ENCODE assay signal across 10 cellular contexts in the genomic region with DNA sequence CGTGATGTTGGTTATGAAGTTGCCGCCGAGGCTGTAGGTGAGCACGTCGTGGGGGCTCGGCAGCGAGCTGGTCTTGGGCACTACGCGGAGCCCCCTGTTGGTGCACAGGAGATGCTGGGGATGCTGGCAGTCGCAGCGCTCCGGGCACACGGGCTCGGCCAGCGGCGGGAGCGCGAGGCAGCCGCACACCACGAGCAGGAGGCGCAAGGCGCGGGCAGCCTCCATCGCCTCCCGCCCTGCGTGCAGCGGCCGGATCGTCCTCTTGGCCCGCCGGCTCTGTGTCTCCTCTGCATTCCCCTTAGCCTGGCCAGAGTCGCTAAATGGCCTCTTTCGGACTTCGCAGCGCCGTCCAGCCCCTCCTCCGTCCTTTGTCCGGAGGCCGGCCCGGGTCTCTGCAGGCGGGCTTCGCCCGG. TPM values are rescaled to one million over a fixed set of nuclear protein-coding genes. Genes with fewer than 3 reads are reported as not detected.
DNase-seq lines count a peak whose midpoint lies in the region; ATAC-seq and TF ChIP-seq lines count a peak whose summit lies in the region.
"Had no signal": no experiment of that assay in that cellular context is flagged by ENCODE, and none has a peak within 500 bp of the region (broad histone marks: within the 10 kb centered on the region; RNA-seq: fewer than 3 reads in every experiment).

No MANE protein-coding gene starts in this region.

- no peak for TF ChIP-seq CTCF in fibroblast of the aortic adventitia (IDR thresholded peaks at IDR 0.05; ENCODE audit: insufficient read depth, low read length)
- no peak for TF ChIP-seq CTCF in omental fat pad (IDR thresholded peaks at IDR 0.05)

- no peak overlapping the region for H3K27ac ChIP-seq in BLaER1

- DNase-seq in NCI-H748 treated with DMSO at 0.1 percent for 48 hours (lab: John Stamatoyannopoulos, UW) (peak; percentile 37), fibroblast of the aortic adventitia (ENCODE audit: low read depth) (no peak), omental fat pad (ENCODE audit: low spot score) (no peak), NCI-H82 (lab: John Stamatoyannopoulos, UW) (no peak)
- DNase-seq: Karpas-422 had no signal

- no peaks in the 10 kb centered on the region for H4K20me1 ChIP-seq in BLaER1

- H3K36me3 ChIP-seq in BLaER1 = no peaks in the 10 kb centered on the region

- H3K9me3 ChIP-seq in BLaER1 = peaks cover 25% of the 10 kb centered on the region

- ATAC-seq in omental fat pad (ENCODE audit: low FRiP score) (peak; percentile 22), GM21381 (IDR thresholded peaks at IDR 0.05; ENCODE audit: unreplicated experiment) (no peak), GM18873 (IDR thresholded peaks at IDR 0.05; ENCODE audit: low FRiP score, unreplicated experiment) (no peak), HG02973 (IDR thresholded peaks at IDR 0.05; ENCODE audit: unreplicated experiment) (no peak)

- H3K4me3 ChIP-seq in BLaER1 = peak overlapping the region; percentile 66
- H3K4me3 ChIP-seq in fibroblast of the aortic adventitia (ENCODE audit: low read depth, low read length) = peak overlapping the region; percentile 54

- peaks cover 30% of the 10 kb centered on the region for H3K27me3 ChIP-seq in BLaER1

- H3K4me2 ChIP-seq in BLaER1 = peak overlapping the region; percentile 90

- H3K9ac ChIP-seq in BLaER1 = no peak overlapping the region

- H3K4me1 ChIP-seq in BLaER1 = peaks cover 63% of the 10 kb centered on the region

RNA-seq across cellular contexts. Expression of a gene that starts 0.3 kb away (rescaled TPM):
- total RNA-seq in fibroblast of the aortic adventitia (ENCODE audit: low replicate concordance) (0.81 and 6.3 TPM in 2 replicates), omental fat pad (10 to 100 TPM in 1 of 4 donors, 1 to 10 TPM in 2, under 1 TPM in 1; 0.84 to 15.1 (median 4.7) TPM)
- total RNA-seq: activated T-helper 2 cell treated with anti-CD3 and anti-CD28 coated beads, Interferon-gamma antibody, Interleukin-2, Interleukin-4, amounts not matched to agents 10 μg/mL and 5 μg/mL and 100 μg/mL, durations not matched to agents 14 hours and 24 hours and 36 hours had no signal
